1 cellular context compared by ENCODE assay signal in the genomic region with DNA sequence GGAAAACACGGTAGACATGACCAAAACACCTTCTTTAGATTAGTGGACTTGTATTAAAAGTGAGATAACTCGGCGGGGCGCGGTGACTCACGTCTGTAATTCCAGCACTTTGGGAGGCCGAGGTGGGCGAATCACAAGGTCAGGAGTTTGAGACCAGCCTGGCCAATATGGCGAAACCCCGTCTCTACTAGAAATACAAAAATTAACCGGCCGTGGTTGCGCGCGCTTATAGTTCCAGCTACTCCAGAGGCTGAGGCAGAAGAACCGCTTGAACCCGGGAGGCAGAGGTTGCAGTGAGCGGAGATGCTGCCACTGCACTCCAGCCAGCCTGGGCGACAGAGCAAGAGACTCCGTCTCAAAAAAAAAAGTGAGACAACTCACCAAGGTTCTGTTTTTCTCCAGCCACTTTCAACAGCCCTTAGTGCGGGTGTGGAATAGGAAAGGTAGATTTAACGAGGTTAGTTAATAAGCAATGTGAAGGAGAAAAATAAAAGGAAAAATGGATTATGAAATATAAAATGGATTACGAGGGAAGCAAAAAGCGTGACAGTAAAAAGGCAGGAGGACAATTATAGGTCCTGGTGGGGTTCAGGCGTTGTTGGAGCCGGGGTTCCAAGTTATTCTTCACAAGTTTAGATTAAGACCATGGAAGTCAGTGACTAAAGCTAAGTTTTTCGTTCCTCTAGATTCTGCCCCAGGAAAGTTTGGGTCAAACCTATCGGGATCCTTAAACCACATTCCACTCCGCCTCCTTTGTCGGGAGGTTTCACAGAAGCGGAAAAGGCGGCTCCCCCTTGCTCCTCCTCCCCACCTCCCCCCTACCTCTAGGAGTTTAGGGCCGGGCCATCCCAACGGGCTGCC.
TF ChIP-seq lines count a peak whose summit lies in the region.

No MANE protein-coding gene starts in this region.

TF ChIP-seq in IMR-90, 13 proteins besides CTCF, POLR2A, EP300 and RAD21:
- peak; percentile 11; the same call in 1 of the 2 replicates for TF ChIP-seq CHD1 (IDR thresholded peaks at IDR 0.05; ENCODE audit: low read depth, low read length)
- TF ChIP-seq, protein P1, sequence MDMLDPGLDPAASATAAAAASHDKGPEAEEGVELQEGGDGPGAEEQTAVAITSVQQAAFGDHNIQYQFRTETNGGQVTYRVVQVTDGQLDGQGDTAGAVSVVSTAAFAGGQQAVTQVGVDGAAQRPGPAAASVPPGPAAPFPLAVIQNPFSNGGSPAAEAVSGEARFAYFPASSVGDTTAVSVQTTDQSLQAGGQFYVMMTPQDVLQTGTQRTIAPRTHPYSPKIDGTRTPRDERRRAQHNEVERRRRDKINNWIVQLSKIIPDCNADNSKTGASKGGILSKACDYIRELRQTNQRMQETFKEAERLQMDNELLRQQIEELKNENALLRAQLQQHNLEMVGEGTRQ (IDR thresholded peaks at IDR 0.05; ENCODE audit: low read depth, low read length), result no peak
- no peak for TF ChIP-seq MAFK (IDR thresholded peaks at IDR 0.05; ENCODE audit: low read depth, low read length)
- TF ChIP-seq NFE2L2 (IDR thresholded peaks at IDR 0.05; ENCODE audit: low read depth, low read length), result no peak
- TF ChIP-seq MAZ (IDR thresholded peaks at IDR 0.05; ENCODE audit: borderline replicate concordance, low read depth, low read length), result peak; percentile 85
- TF ChIP-seq CEBPB (IDR thresholded peaks at IDR 0.05; ENCODE audit: low read depth, low read length), result no peak
- TF ChIP-seq BHLHE40 (IDR thresholded peaks at IDR 0.05; ENCODE audit: low read depth, low read length), result no peak
- TF ChIP-seq RFX5 (IDR thresholded peaks at IDR 0.05; ENCODE audit: low read depth, low read length), result no peak
- TF ChIP-seq, protein P2, sequence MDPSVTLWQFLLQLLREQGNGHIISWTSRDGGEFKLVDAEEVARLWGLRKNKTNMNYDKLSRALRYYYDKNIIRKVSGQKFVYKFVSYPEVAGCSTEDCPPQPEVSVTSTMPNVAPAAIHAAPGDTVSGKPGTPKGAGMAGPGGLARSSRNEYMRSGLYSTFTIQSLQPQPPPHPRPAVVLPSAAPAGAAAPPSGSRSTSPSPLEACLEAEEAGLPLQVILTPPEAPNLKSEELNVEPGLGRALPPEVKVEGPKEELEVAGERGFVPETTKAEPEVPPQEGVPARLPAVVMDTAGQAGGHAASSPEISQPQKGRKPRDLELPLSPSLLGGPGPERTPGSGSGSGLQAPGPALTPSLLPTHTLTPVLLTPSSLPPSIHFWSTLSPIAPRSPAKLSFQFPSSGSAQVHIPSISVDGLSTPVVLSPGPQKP (IDR thresholded peaks at IDR 0.05; ENCODE audit: borderline replicate concordance, low read depth, low read length), result no peak
- TF ChIP-seq FOS (IDR thresholded peaks at IDR 0.05; ENCODE audit: low read depth, low read length), result no peak
- no peak; the same call in 1 of the 2 replicates for TF ChIP-seq MXI1 (IDR thresholded peaks at IDR 0.05; ENCODE audit: borderline replicate concordance, low read depth, low read length)
- no peak for TF ChIP-seq SMC3 (IDR thresholded peaks at IDR 0.05; ENCODE audit: low read depth, low read length)
- no peak for TF ChIP-seq RCOR1 (IDR thresholded peaks at IDR 0.05; ENCODE audit: insufficient replicate concordance, low read length)
